ENCODE assay signal across 10 cellular contexts in genomic region chr1:167482184-167482583, GRCh38. TPM values are rescaled to one million over a fixed set of nuclear protein-coding genes. Genes with fewer than 3 reads are reported as not detected.
DNase-seq lines count a peak whose midpoint lies in the region; ATAC-seq and TF ChIP-seq lines count a peak whose summit lies in the region.
"Had no signal": no experiment of that assay in that cellular context is flagged by ENCODE, and none has a peak within 500 bp of the region (broad histone marks: within the 10 kb centered on the region; RNA-seq: fewer than 3 reads in every experiment).

No MANE protein-coding gene starts in this region.

- H3K4me3 Mint-ChIP-seq in T-helper 1 cell treated with Interleukin-12 subunit alpha and Interleukin-12 subunit beta and Interleukin-4 antibody, amounts not matched to agents 30 μg/mL and 1 μg/mL, for 36 hours, result peak overlapping the region; percentile 73
- H3K4me3 Mint-ChIP-seq in activated CD8-positive, alpha-beta T cell treated with anti-CD3 and anti-CD28 coated beads for 36 hours, result peak overlapping the region; percentile 14

- H3K27ac Mint-ChIP-seq in T-helper 1 cell treated with Interleukin-12 subunit alpha and Interleukin-12 subunit beta and Interleukin-4 antibody, amounts not matched to agents 30 μg/mL and 1 μg/mL, for 36 hours, result peak overlapping the region; percentile 65
- H3K27ac Mint-ChIP-seq in activated CD8-positive, alpha-beta T cell treated with anti-CD3 and anti-CD28 coated beads for 36 hours, result peak overlapping the region; percentile 93

- H3K9me3 Mint-ChIP-seq in T-helper 1 cell treated with Interleukin-12 subunit alpha and Interleukin-12 subunit beta and Interleukin-4 antibody, amounts not matched to agents 30 μg/mL and 1 μg/mL, for 36 hours, result peaks cover under 1% of the 10 kb centered on the region
- H3K9me3 Mint-ChIP-seq in activated CD8-positive, alpha-beta T cell treated with anti-CD3 and anti-CD28 coated beads for 36 hours, result no peaks in the 10 kb centered on the region

- CTCF ChIA-PET in activated CD8-positive, alpha-beta T cell treated with anti-CD3 and anti-CD28 coated beads for 36 hours (lab: Charles Lee), result interaction anchor here (1.0 to 3.0 kb wide), 3 partner anchors 9 to 52 kb away, joined by 3 to 12 read pairs (median 11); no protein-coding TSS in a partner anchor

- intact Hi-C loops in activated CD8-positive, alpha-beta T cell treated with anti-CD3 and anti-CD28 coated beads for 36 hours (cut with micrococcal nuclease), result loop anchor here (5.0 kb wide), 1 partner anchor 35 kb away; the partner anchor contains the start of gene CD247

- H3K36me3 Mint-ChIP-seq in T-helper 1 cell treated with Interleukin-12 subunit alpha and Interleukin-12 subunit beta and Interleukin-4 antibody, amounts not matched to agents 30 μg/mL and 1 μg/mL, for 36 hours (ENCODE audit: low read depth), result peaks cover 58% of the 10 kb centered on the region
- peaks cover 91% of the 10 kb centered on the region for H3K36me3 Mint-ChIP-seq in activated CD8-positive, alpha-beta T cell treated with anti-CD3 and anti-CD28 coated beads for 36 hours (ENCODE audit: low read depth)

- ATAC-seq in activated CD8-positive, alpha-beta T cell treated with anti-CD3 and anti-CD28 coated beads for 36 hours, result peak; percentile 57
- ATAC-seq in HG03460 (IDR thresholded peaks at IDR 0.05; ENCODE audit: unreplicated experiment), result no peak

- no peaks in the 10 kb centered on the region for H3K27me3 Mint-ChIP-seq in T-helper 1 cell treated with Interleukin-12 subunit alpha and Interleukin-12 subunit beta and Interleukin-4 antibody, amounts not matched to agents 30 μg/mL and 1 μg/mL, for 36 hours (ENCODE audit: low read depth)
- H3K27me3 Mint-ChIP-seq in activated CD8-positive, alpha-beta T cell treated with anti-CD3 and anti-CD28 coated beads for 36 hours, result no peaks in the 10 kb centered on the region

- TF ChIP-seq CTCF in activated CD8-positive, alpha-beta T cell treated with anti-CD3 and anti-CD28 coated beads for 36 hours (IDR thresholded peaks at IDR 0.05), result no peak

- POLR2A ChIA-PET in activated CD8-positive, alpha-beta T cell treated with anti-CD3 and anti-CD28 coated beads for 36 hours (lab: Charles Lee), result interaction anchor here (0.5 to 12.7 kb wide), 6 partner anchors 8 to 35 kb away, joined by 4 to 85 read pairs (median 30); partner anchors contain the start of gene CD247

- H3K4me1 Mint-ChIP-seq in T-helper 1 cell treated with Interleukin-12 subunit alpha and Interleukin-12 subunit beta and Interleukin-4 antibody, amounts not matched to agents 30 μg/mL and 1 μg/mL, for 36 hours (ENCODE audit: low read depth), result peaks cover 84% of the 10 kb centered on the region
- H3K4me1 Mint-ChIP-seq in activated CD8-positive, alpha-beta T cell treated with anti-CD3 and anti-CD28 coated beads for 36 hours (ENCODE audit: low read depth), result peaks cover 98% of the 10 kb centered on the region

- peak; percentile 73 for DNase-seq in activated CD8-positive, alpha-beta T cell treated with anti-CD3 and anti-CD28 coated beads for 36 hours
- peak; percentile 55 for DNase-seq in central memory CD4-positive, alpha-beta T cell
- peak; percentile 30 to 78 (median 70) for DNase-seq in stimulated activated naive CD4-positive, alpha-beta T cell (lab: John Stamatoyannopoulos, UW)
- DNase-seq in Kasumi-1 (lab: John Stamatoyannopoulos, UW) (no peak), NCI-H1694 (lab: John Stamatoyannopoulos, UW) (no peak)
- DNase-seq: NCI-H2029 treated with DMSO at 0.1 percent for 48 hours, NCI-H82 had no signal

RNA-seq across cellular contexts. Expression of gene CD247, which starts 36.1 kb away (rescaled TPM):
- total RNA-seq in activated CD8-positive, alpha-beta T cell treated with anti-CD3 and anti-CD28 coated beads for 36 hours, result 100 to 1,000 TPM; 224 to 229 TPM
- total RNA-seq: chondrocyte had no signal

Comparison
In these comparisons a context has a peak if more than half of its experiments do, and no peak if none do; other contexts are left out.
1. DNase-seq: peak in activated CD8-positive, alpha-beta T cell treated with anti-CD3 and anti-CD28 coated beads for 36 hours (single experiment), central memory CD4-positive, alpha-beta T cell (single experiment) and stimulated activated naive CD4-positive, alpha-beta T cell (6 of 6); none in Kasumi-1 (0 of 2) and NCI-H1694 (single experiment).